1 cellular context compared by ENCODE assay signal in genomic region chr2:53786371-53787254, GRCh38.
TF ChIP-seq lines count a peak whose summit lies in the region.

ASB3 (minus strand) TSS chr2:53786953; CDS start chr2:53765572, 21,381 bp downstream.
ERLEC1 (plus strand) TSS chr2:53787044; CDS start chr2:53787211, 167 bp downstream.

TF ChIP-seq in K562, 482 proteins besides CTCF, POLR2A, EP300 and RAD21 (continued from another document and continues in another):
- TF ChIP-seq RERE (CRISPR knock-in tag; IDR thresholded peaks at IDR 0.05; ENCODE audit: borderline replicate concordance) (no peak), NR2C2 (CRISPR knock-in tag; IDR thresholded peaks at IDR 0.05) (peak; percentile 97), NR2C2 (tag; IDR thresholded peaks at IDR 0.05) (peak; percentile 100), GABPA (tag; conservative IDR thresholded peaks at IDR 0.05; ENCODE audit: low read depth) (peak; percentile 99), E2F4 (CRISPR knock-in tag; IDR thresholded peaks at IDR 0.05; ENCODE audit: low read depth) (peak; percentile 61; the same call in 1 of the 2 replicates), SETDB1 (IDR thresholded peaks at IDR 0.05; ENCODE audit: low read length) (no peak), MAX (CRISPR knock-in tag; IDR thresholded peaks at IDR 0.05) (peak; percentile 70; the same call in 1 of the 2 replicates), CREB1 (IDR thresholded peaks at IDR 0.05) (peak; percentile 73), CREB1 (CRISPR knock-in tag; IDR thresholded peaks at IDR 0.05) (peak; percentile 82), XRCC4 (IDR thresholded peaks at IDR 0.05; ENCODE audit: extremely low read depth, insufficient read depth, insufficient read length) (no peak), CHD4 (IDR thresholded peaks at IDR 0.05; ENCODE audit: insufficient read depth, insufficient replicate concordance, low read depth, low read length, poor library complexity, severe bottlenecking) (no peak), PYGO2 (tag; IDR thresholded peaks at IDR 0.05) (no peak), PBX2 (CRISPR knock-in tag; IDR thresholded peaks at IDR 0.05; ENCODE audit: low read depth) (no peak; the same call in 1 of the 2 replicates), PBX2 (tag; conservative IDR thresholded peaks at IDR 0.05; ENCODE audit: low read depth) (no peak), SMARCA5 (IDR thresholded peaks at IDR 0.05) (no peak), ZNF445 (CRISPR knock-in tag; IDR thresholded peaks at IDR 0.05; ENCODE audit: low read depth) (no peak), CBX2 (IDR thresholded peaks at IDR 0.05; ENCODE audit: insufficient read depth, low read length, poor library complexity, severe bottlenecking) (no peak), ZNF175 (CRISPR knock-in tag; IDR thresholded peaks at IDR 0.05; ENCODE audit: low read depth) (no peak), FOS (IDR thresholded peaks at IDR 0.05; ENCODE audit: extremely low read depth, insufficient read length) (no peak), PHB (CRISPR knock-in tag; IDR thresholded peaks at IDR 0.05) (no peak), POLR2AphosphoS2 (IDR thresholded peaks at IDR 0.05; ENCODE audit: low read length) (no peak), PTRF (tag; IDR thresholded peaks at IDR 0.05) (no peak), KLF13 (tag; IDR thresholded peaks at IDR 0.05; ENCODE audit: borderline replicate concordance, low read depth) (peak; percentile 97), MITF (IDR thresholded peaks at IDR 0.05) (no peak), TOE1 (IDR thresholded peaks at IDR 0.05; ENCODE audit: borderline replicate concordance) (peak; percentile 70; the same call in 1 of the 2 replicates), TOE1 (CRISPR knock-in tag; IDR thresholded peaks at IDR 0.05; ENCODE audit: borderline replicate concordance, low read depth) (no peak), ZNF354B (CRISPR knock-in tag; IDR thresholded peaks at IDR 0.05) (no peak), CBX8 (IDR thresholded peaks at IDR 0.05; ENCODE audit: borderline replicate concordance, extremely low read depth, low read depth, low read length, poor library complexity, severe bottlenecking) (no peak), PRDM10 (IDR thresholded peaks at IDR 0.05; ENCODE audit: partially characterized antibody) (peak; percentile 48), TSC22D4 (tag; IDR thresholded peaks at IDR 0.05) (no peak), U2AF1 (optimal IDR thresholded peaks at IDR 0.05; ENCODE audit: low read depth, low read length) (peak; percentile 14), ZKSCAN3 (CRISPR knock-in tag; IDR thresholded peaks at IDR 0.05) (no peak), HNRNPL (IDR thresholded peaks at IDR 0.05; ENCODE audit: low read depth, low read length) (no peak), ZNF551 (CRISPR knock-in tag; IDR thresholded peaks at IDR 0.05) (no peak), ZNF280A (IDR thresholded peaks at IDR 0.05; ENCODE audit: low read depth, partially characterized antibody) (no peak), ZNF584 (CRISPR knock-in tag; IDR thresholded peaks at IDR 0.05; ENCODE audit: low read depth) (peak; percentile 0; the same call in 1 of the 2 replicates), SRSF3 (IDR thresholded peaks at IDR 0.05; ENCODE audit: insufficient read depth, low read length) (no peak), NFATC3 (IDR thresholded peaks at IDR 0.05) (no peak), SMAD4 (CRISPR knock-in tag; conservative IDR thresholded peaks at IDR 0.05) (peak; percentile 81), ZC3H4 (CRISPR knock-in tag; IDR thresholded peaks at IDR 0.05; ENCODE audit: borderline replicate concordance) (no peak), ETS2 (tag; IDR thresholded peaks at IDR 0.05; ENCODE audit: borderline replicate concordance, poor library complexity, severe bottlenecking) (no peak), TFAM (CRISPR knock-in tag; conservative IDR thresholded peaks at IDR 0.05) (no peak), BCLAF1 (IDR thresholded peaks at IDR 0.05; ENCODE audit: borderline replicate concordance in 1 of 2, control insufficient read depth in 1 of 2, low read depth in 2 of 2, low read length in 1 of 2) (no peak)
